ENCODE assay signal across 11 cellular contexts in the genomic region with DNA sequence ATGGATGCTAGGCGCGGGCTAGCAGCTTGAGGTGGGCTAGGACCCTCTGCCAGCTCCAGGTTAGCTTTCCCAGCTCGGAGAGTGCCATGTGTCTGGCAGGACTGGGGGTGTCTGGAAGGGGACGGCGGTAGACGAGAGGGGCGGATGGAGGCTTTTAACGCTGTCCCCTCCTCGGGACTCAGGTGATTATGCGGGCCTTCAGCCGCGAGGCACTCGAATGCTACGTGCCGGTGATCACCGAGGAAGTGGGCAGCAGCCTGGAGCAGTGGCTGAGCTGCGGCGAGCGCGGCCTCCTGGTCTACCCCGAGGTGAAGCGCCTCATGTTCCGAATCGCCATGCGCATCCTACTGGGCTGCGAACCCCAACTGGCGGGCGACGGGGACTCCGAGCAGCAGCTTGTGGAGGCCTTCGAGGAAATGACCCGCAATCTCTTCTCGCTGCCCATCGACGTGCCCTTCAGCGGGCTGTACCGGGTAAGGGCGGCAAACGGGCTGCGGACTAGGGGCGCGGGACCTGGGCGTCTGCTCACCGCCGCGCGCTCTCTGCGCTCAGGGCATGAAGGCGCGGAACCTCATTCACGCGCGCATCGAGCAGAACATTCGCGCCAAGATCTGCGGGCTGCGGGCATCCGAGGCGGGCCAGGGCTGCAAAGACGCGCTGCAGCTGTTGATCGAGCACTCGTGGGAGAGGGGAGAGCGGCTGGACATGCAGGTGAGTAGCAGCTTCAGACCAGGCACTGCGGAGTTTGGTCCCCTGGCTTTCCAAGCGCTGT. TPM values are rescaled to one million over a fixed set of nuclear protein-coding genes. Genes with fewer than 3 reads are reported as not detected.
DNase-seq lines count a peak whose midpoint lies in the region; ATAC-seq and TF ChIP-seq lines count a peak whose summit lies in the region.
"Had no signal": no experiment of that assay in that cellular context is flagged by ENCODE, and none has a peak within 500 bp of the region (broad histone marks: within the 10 kb centered on the region; RNA-seq: fewer than 3 reads in every experiment).

No MANE protein-coding gene starts in this region.

- H3K9me3 ChIP-seq in heart left ventricle (no peaks in the 10 kb centered on the region), right lobe of liver (no peaks in the 10 kb centered on the region)

- H3K9me3 Mint-ChIP-seq in activated T-helper 1 cell treated with anti-CD3 and anti-CD28 coated beads, Interleukin-12 subunit alpha, Interleukin-12 subunit beta, Interleukin-2, Interleukin-4 antibody, amounts not matched to agents 30 ng/mL and 10 ng/mL and 1 ng/mL, durations not matched to agents 14 hours and 24 hours and 36 hours, result no peaks in the 10 kb centered on the region

- peaks cover 81% of the 10 kb centered on the region for H3K27me3 Mint-ChIP-seq in activated T-helper 1 cell treated with anti-CD3 and anti-CD28 coated beads, Interleukin-12 subunit alpha, Interleukin-12 subunit beta, Interleukin-2, Interleukin-4 antibody, amounts not matched to agents 30 ng/mL and 10 ng/mL and 1 ng/mL, durations not matched to agents 14 hours and 24 hours and 36 hours (ENCODE audit: insufficient read depth)

- H3K4me1 Mint-ChIP-seq in activated T-helper 1 cell treated with anti-CD3 and anti-CD28 coated beads, Interleukin-12 subunit alpha, Interleukin-12 subunit beta, Interleukin-2, Interleukin-4 antibody, amounts not matched to agents 30 ng/mL and 10 ng/mL and 1 ng/mL, durations not matched to agents 14 hours and 24 hours and 36 hours (ENCODE audit: low read depth), result peaks cover 16% of the 10 kb centered on the region

- TF ChIP-seq POLR2A in heart left ventricle (IDR thresholded peaks at IDR 0.05) (no peak), right lobe of liver (IDR thresholded peaks at IDR 0.05) (no peak)

- H3K36me3 Mint-ChIP-seq in activated T-helper 1 cell treated with anti-CD3 and anti-CD28 coated beads, Interleukin-12 subunit alpha, Interleukin-12 subunit beta, Interleukin-2, Interleukin-4 antibody, amounts not matched to agents 30 ng/mL and 10 ng/mL and 1 ng/mL, durations not matched to agents 14 hours and 24 hours and 36 hours (ENCODE audit: low read depth), result no peaks in the 10 kb centered on the region

- TF ChIP-seq CTCF in heart left ventricle (IDR thresholded peaks at IDR 0.05) (no peak), right lobe of liver (IDR thresholded peaks at IDR 0.05) (no peak)

- no peaks in the 10 kb centered on the region for H3K36me3 ChIP-seq in heart left ventricle
- H3K36me3 ChIP-seq in right lobe of liver, result no peaks in the 10 kb centered on the region
- no peaks in the 10 kb centered on the region for H3K36me3 ChIP-seq in urinary bladder (ENCODE audit: insufficient read depth)

- DNase-seq in heart left ventricle, result no peak
- no peak for DNase-seq in left cardiac atrium
- no peak for DNase-seq in activated T-helper 1 cell treated with anti-CD3 and anti-CD28 coated beads, Interleukin-12 subunit alpha, Interleukin-12 subunit beta, Interleukin-2, Interleukin-4 antibody, amounts not matched to agents 30 ng/mL and 10 ng/mL and 1 ng/mL, durations not matched to agents 14 hours and 24 hours and 36 hours (ENCODE audit: low spot score)
- no peak for DNase-seq in right lobe of liver
- DNase-seq in OCI-M2 (lab: John Stamatoyannopoulos, UW; ENCODE audit: unreplicated experiment), result no peak
- DNase-seq: activated CD4-positive, alpha-beta T cell treated with anti-CD3 and anti-CD28 coated beads for 1 hour; effector memory CD4-positive, alpha-beta T cell had no signal

- ATAC-seq in heart left ventricle (no peak), left cardiac atrium (no peak), right lobe of liver (no peak), HG03439 (IDR thresholded peaks at IDR 0.05; ENCODE audit: unreplicated experiment) (no peak), HG03442 (IDR thresholded peaks at IDR 0.05; ENCODE audit: unreplicated experiment) (no peak)

- H3K4me3 ChIP-seq in heart left ventricle, result peak overlapping the region in 9 of 12 donors; percentile 23 to 49 (median 40)
- H3K4me3 ChIP-seq in right lobe of liver, result peak overlapping the region; percentile 18 to 76 (median 49)
- peak overlapping the region; percentile 29 for H3K4me3 ChIP-seq in urinary bladder (ENCODE audit: low read depth, low read length)

- H3K27me3 ChIP-seq in heart left ventricle, result peaks cover 23 to 94% (median 65%) of the 10 kb centered on the region in 9 donors
- no peaks in the 10 kb centered on the region for H3K27me3 ChIP-seq in right lobe of liver

- intact Hi-C loops in heart left ventricle (cut with DNase I) (loop anchor here in 1 of 10 donors (10.0 kb wide), 1 partner anchor 280 kb away; no protein-coding TSS in a partner anchor), left cardiac atrium (cut with DNase I) (no loop called here), right lobe of liver (cut with DNase I) (no loop called here)
- intact Hi-C loops in activated T-helper 1 cell treated with anti-CD3 and anti-CD28 coated beads, Interleukin-12 subunit alpha, Interleukin-12 subunit beta, Interleukin-2, Interleukin-4 antibody, amounts not matched to agents 30 ng/mL and 10 ng/mL and 1 ng/mL, durations not matched to agents 14 hours and 24 hours and 36 hours (cut with micrococcal nuclease), result loop anchor here (1.0 to 10.0 kb wide), 5 partner anchors 12 to 430 kb away; no protein-coding TSS in a partner anchor

- H3K4me1 ChIP-seq in heart left ventricle (peaks cover 5 to 38% (median 25%) of the 10 kb centered on the region in 12 donors), right lobe of liver (peaks cover 0 to 75% (median 20%) of the 10 kb centered on the region in 4 donors), urinary bladder (ENCODE audit: insufficient read depth) (peaks cover 4% of the 10 kb centered on the region)

- 1 to 4% (median 2%) methylated on average over 24 to 67 of the region's 67 CpGs for WGBS in heart left ventricle, 4 donors
- WGBS in right lobe of liver (ENCODE audit: insufficient coverage, low coverage, low lambda C conversion rate, missing lambda C conversion rate), result 0% methylated on average over 1 of the region's 67 CpGs
- WGBS in urinary bladder, result 2% methylated on average over 67 of the region's 67 CpGs

- no peak overlapping the region for H3K27ac Mint-ChIP-seq in activated T-helper 1 cell treated with anti-CD3 and anti-CD28 coated beads, Interleukin-12 subunit alpha, Interleukin-12 subunit beta, Interleukin-2, Interleukin-4 antibody, amounts not matched to agents 30 ng/mL and 10 ng/mL and 1 ng/mL, durations not matched to agents 14 hours and 24 hours and 36 hours

- H3K4me3 Mint-ChIP-seq in activated T-helper 1 cell treated with anti-CD3 and anti-CD28 coated beads, Interleukin-12 subunit alpha, Interleukin-12 subunit beta, Interleukin-2, Interleukin-4 antibody, amounts not matched to agents 30 ng/mL and 10 ng/mL and 1 ng/mL, durations not matched to agents 14 hours and 24 hours and 36 hours, result peak overlapping the region; percentile 39

- no peak overlapping the region for H3K27ac ChIP-seq in heart left ventricle
- H3K27ac ChIP-seq in right lobe of liver, result no peak overlapping the region
- no peak overlapping the region for H3K27ac ChIP-seq in urinary bladder (ENCODE audit: low read depth)

RNA-seq across cellular contexts. Expression of a gene that starts 1.1 kb away (rescaled TPM):
- not detected for total RNA-seq in heart left ventricle
- polyA plus RNA-seq in heart left ventricle, result not detected
- total RNA-seq in left cardiac atrium, result under 1 TPM in 1 of 2 donors, not detected in 1; 0.29 TPM
- not detected in 2 replicates for total RNA-seq in activated T-helper 1 cell treated with anti-CD3 and anti-CD28 coated beads, Interleukin-12 subunit alpha, Interleukin-12 subunit beta, Interleukin-2, Interleukin-4 antibody, amounts not matched to agents 30 ng/mL and 10 ng/mL and 1 ng/mL, durations not matched to agents 14 hours and 24 hours and 36 hours
- total RNA-seq in right lobe of liver, result 10 to 100 TPM in 3 of 6 experiments, under 1 TPM in 1, not detected in 2; 0.95 to 53.1 (median 12.6) TPM
- not detected for total RNA-seq in urinary bladder
- polyA plus RNA-seq in urinary bladder, result not detected

RNA-seq across cellular contexts. Expression of a gene that starts 14.2 kb away (rescaled TPM):
- total RNA-seq in heart left ventricle (under 1 TPM in 1 of 9 donors, not detected in 8; 0.07 TPM), left cardiac atrium (under 1 TPM in 1 of 2 donors, not detected in 1; 0.05 TPM), right lobe of liver (under 1 TPM in 3 of 6 experiments, not detected in 3; 0.07 to 0.12 (median 0.10) TPM), urinary bladder (not detected)
- polyA plus RNA-seq in heart left ventricle (not detected), urinary bladder (not detected)
- total RNA-seq in activated T-helper 1 cell treated with anti-CD3 and anti-CD28 coated beads, Interleukin-12 subunit alpha, Interleukin-12 subunit beta, Interleukin-2, Interleukin-4 antibody, amounts not matched to agents 30 ng/mL and 10 ng/mL and 1 ng/mL, durations not matched to agents 14 hours and 24 hours and 36 hours, result not detected in 2 replicates
- total RNA-seq: lower leg skin had no signal
